1 cellular context compared by ENCODE assay signal in genomic region chr3:81740731-81741130, GRCh38.
TF ChIP-seq lines count a peak whose summit lies in the region.

No MANE protein-coding gene starts in this region.

TF ChIP-seq in IMR-90, 13 proteins besides CTCF, POLR2A, EP300 and RAD21:
- TF ChIP-seq MXI1 (IDR thresholded peaks at IDR 0.05; ENCODE audit: borderline replicate concordance, low read depth, low read length): no peak
- no peak for TF ChIP-seq USF2 (IDR thresholded peaks at IDR 0.05; ENCODE audit: low read depth, low read length)
- no peak for TF ChIP-seq ELK1 (IDR thresholded peaks at IDR 0.05; ENCODE audit: borderline replicate concordance, low read depth, low read length)
- no peak for TF ChIP-seq RCOR1 (IDR thresholded peaks at IDR 0.05; ENCODE audit: insufficient replicate concordance, low read length)
- TF ChIP-seq FOS (IDR thresholded peaks at IDR 0.05; ENCODE audit: low read depth, low read length): no peak
- TF ChIP-seq BHLHE40 (IDR thresholded peaks at IDR 0.05; ENCODE audit: low read depth, low read length): no peak
- TF ChIP-seq MAFK (IDR thresholded peaks at IDR 0.05; ENCODE audit: low read depth, low read length): no peak
- no peak for TF ChIP-seq CEBPB (IDR thresholded peaks at IDR 0.05; ENCODE audit: low read depth, low read length)
